ENCODE assay signal across 1 cellular context in genomic region chr1:156691216-156691615, GRCh38.
TF ChIP-seq lines count a peak whose summit lies in the region.

No MANE protein-coding gene starts in this region.

TF ChIP-seq in GM12891, 5 proteins besides CTCF, POLR2A, EP300 and RAD21:
- no peak for TF ChIP-seq POLR2AphosphoS5 (IDR thresholded peaks at IDR 0.05; ENCODE audit: low read depth, low read length)
- TF ChIP-seq TAF1 (IDR thresholded peaks at IDR 0.05; ENCODE audit: low read depth, low read length): no peak
- no peak for TF ChIP-seq PAX5 (IDR thresholded peaks at IDR 0.05; ENCODE audit: insufficient read depth, low read length, severe bottlenecking)
- TF ChIP-seq SPI1 (IDR thresholded peaks at IDR 0.05; ENCODE audit: low read depth, low read length): no peak
- TF ChIP-seq POU2F2 (IDR thresholded peaks at IDR 0.05; ENCODE audit: low read depth, low read length): no peak
